23 cellular contexts compared by ENCODE assay signal in the genomic region with DNA sequence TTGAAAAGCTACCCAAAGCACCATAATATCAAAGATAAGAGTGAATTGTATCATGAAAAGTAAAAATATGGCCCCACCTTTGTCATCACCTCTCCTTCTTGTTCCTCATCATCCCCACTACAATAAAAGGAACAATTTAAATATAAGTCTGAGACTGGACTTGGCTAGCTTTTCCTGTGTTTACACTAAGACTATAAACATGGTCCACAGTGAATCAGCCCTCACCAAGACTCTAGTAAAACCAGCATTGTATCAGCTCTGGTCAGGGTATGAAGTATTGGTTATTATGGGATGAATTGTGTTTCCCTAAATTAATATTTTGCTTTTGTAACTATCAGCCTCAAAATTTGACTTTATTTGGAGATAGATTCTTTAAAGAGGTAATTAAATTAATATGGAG.
"Had no signal": no experiment of that assay in that cellular context is flagged by ENCODE, and none has a peak within 500 bp of the region (broad histone marks: within the 10 kb centered on the region; RNA-seq: fewer than 3 reads in every experiment).

No MANE protein-coding gene starts in this region.

- DNase-seq: Kasumi-1, MV-4-11, NCI-H1048, NCI-H1105, NCI-H1417, NCI-H1436 treated with DMSO at 0.1 percent for 48 hours, NCI-H1694, NCI-H187 treated with DMSO at 0.1 percent for 48 hours, NCI-H2029 treated with DMSO at 0.1 percent for 48 hours, NCI-H2171 treated with DMSO at 0.1 percent for 48 hours, NCI-H2227 treated with DMSO at 0.1 percent for 48 hours, NCI-H524, NCI-H526 treated with DMSO at 0.1 percent for 48 hours, NCI-H774, SHP77 treated with DMSO at 0.1 percent for 48 hours, SJCRH30, T-helper 1 cell had no signal

- ATAC-seq: HepG2, K562, Panc1, SK-N-SH treated with all-trans-retinoic acid at 6 μM for 48 hours had no signal

- H3K27ac ChIP-seq: KMS-11, RWPE1, SJCRH30 had no signal

- H3K4me2 ChIP-seq: KMS-11 had no signal

- H3K36me3 ChIP-seq: SJCRH30 had no signal

- H3K9me3 ChIP-seq: SJCRH30 had no signal

- H3K27me3 ChIP-seq: SJCRH30 had no signal

- H3K4me1 ChIP-seq: SJCRH30 had no signal

- H3K9ac ChIP-seq: KMS-11 had no signal

- H3K4me3 ChIP-seq: K562, SJCRH30 had no signal
